In genomic region chr12:1984759-1985158, GRCh38 we compare ENCODE assay signal across 17 cellular contexts. TPM values are rescaled to one million over a fixed set of nuclear protein-coding genes. Genes with fewer than 3 reads are reported as not detected.
DNase-seq lines count a peak whose midpoint lies in the region; ATAC-seq, FAIRE-seq and TF ChIP-seq lines count a peak whose summit lies in the region.
"Had no signal": no experiment of that assay in that cellular context is flagged by ENCODE, and none has a peak within 500 bp of the region (broad histone marks: within the 10 kb centered on the region; RNA-seq: fewer than 3 reads in every experiment).

No MANE protein-coding gene starts in this region.

- H3K4me1 ChIP-seq in HepG2 (ENCODE audit: insufficient read depth, low read length) = no peaks in the 10 kb centered on the region
- no peaks in the 10 kb centered on the region for H3K4me1 ChIP-seq in right lobe of liver
- H3K4me1 ChIP-seq in adipocyte (ENCODE audit: control insufficient read depth, insufficient read depth, low read length) = no peaks in the 10 kb centered on the region
- H3K4me1 ChIP-seq: BLaER1 had no signal

- in situ Hi-C loops in HepG2 (cut with HindIII; ENCODE audit: extremely low pct_ligation_motif_present, low pct_unique_long_range_greater_than_20kb) = no loop called here

- H3K79me2 ChIP-seq in HepG2 (ENCODE audit: insufficient read depth, low read length) = no peaks in the 10 kb centered on the region

- CTCF ChIA-PET in HepG2 (lab: Yijun Ruan, JAX; ENCODE audit: low intra/inter-chr PET ratio, low total read pairs) = no interaction called here

- TF ChIP-seq POLR2A in HepG2 (IDR thresholded peaks at IDR 0.05; ENCODE audit: insufficient read depth in 1 of 2, low read depth in 2 of 2, low read length in 2 of 2) (no peak), right lobe of liver (IDR thresholded peaks at IDR 0.05) (no peak)

- H3K9me3 ChIP-seq in HepG2 (ENCODE audit: low read length) = peaks cover 11% of the 10 kb centered on the region
- no peaks in the 10 kb centered on the region for H3K9me3 ChIP-seq in right lobe of liver
- H3K9me3 ChIP-seq in adipocyte (ENCODE audit: control insufficient read depth, low read length) = peaks cover 40% of the 10 kb centered on the region

- H3K9ac ChIP-seq in HepG2 (ENCODE audit: insufficient read depth, low read depth, low read length) (no peak overlapping the region), adipocyte (ENCODE audit: low read length) (no peak overlapping the region)
- H3K9ac ChIP-seq: BLaER1 had no signal

- H3K27ac ChIP-seq in HepG2 (ENCODE audit: extremely low read length, insufficient read depth, low read length) (no peak overlapping the region), right lobe of liver (no peak overlapping the region)
- H3K27ac ChIP-seq: 22Rv1, BLaER1, HL-60 had no signal

- TF ChIP-seq CTCF in HepG2 (CRISPR knock-in tag; IDR thresholded peaks at IDR 0.05) (no peak), right lobe of liver (IDR thresholded peaks at IDR 0.05) (no peak)

- TF ChIP-seq RAD21 in HepG2 (CRISPR knock-in tag; IDR thresholded peaks at IDR 0.05) = no peak

- POLR2A ChIA-PET in HepG2 (lab: Yijun Ruan, JAX) = no interaction called here

- H3K4me3 ChIP-seq in HepG2 (replicated peaks in 1 of 3; ENCODE audit: insufficient read depth in 1 of 3, low read depth in 2 of 3, low read length in 3 of 3) = no peak overlapping the region
- no peak overlapping the region for H3K4me3 ChIP-seq in right lobe of liver
- H3K4me3 ChIP-seq in adipocyte (ENCODE audit: low read length) = peak overlapping the region; percentile 55
- H3K4me3 ChIP-seq: BLaER1 had no signal

- H3K27me3 ChIP-seq in HepG2 (ENCODE audit: control insufficient read depth in 1 of 2, insufficient read depth in 2 of 2, low read length in 2 of 2) = no peaks in the 10 kb centered on the region
- no peaks in the 10 kb centered on the region for H3K27me3 ChIP-seq in right lobe of liver
- no peaks in the 10 kb centered on the region for H3K27me3 ChIP-seq in adipocyte (replicated peaks; ENCODE audit: control insufficient read depth, insufficient read depth, low read length)
- H3K27me3 ChIP-seq: BLaER1 had no signal

- intact Hi-C loops in HepG2 (cut with micrococcal nuclease; ENCODE audit: unreplicated experiment) = no loop called here
- intact Hi-C loops in right lobe of liver (cut with DNase I) = no loop called here
- intact Hi-C loops in posterior cingulate gyrus (cut with DNase I) = no loop called here

- TF ChIP-seq EP300 in HepG2 (IDR thresholded peaks at IDR 0.05; ENCODE audit: low read depth in 2 of 2, low read length in 2 of 2) (no peak), HepG2 (CRISPR knock-in tag; IDR thresholded peaks at IDR 0.05; ENCODE audit: borderline replicate concordance) (no peak)

- BruUV-seq in HepG2 (replicated peaks; lab: Mats Ljungman, UMichigan) = no TSS peak

- ATAC-seq in HepG2 = no peak
- no peak for ATAC-seq in right lobe of liver
- no peak for ATAC-seq in GM19467 (IDR thresholded peaks at IDR 0.05; ENCODE audit: unreplicated experiment)

- no peak overlapping the region for H2AFZ ChIP-seq in HepG2 (ENCODE audit: low read length)

- no peaks in the 10 kb centered on the region for H4K20me1 ChIP-seq in HepG2 (ENCODE audit: insufficient read depth, low read length)
- H4K20me1 ChIP-seq: BLaER1 had no signal

- no peak for FAIRE-seq in HepG2 (lab: Jason Lieb, UNC)
- FAIRE-seq: GM12892 had no signal

- DNase-seq in DMS53 (lab: John Stamatoyannopoulos, UW) (peak; percentile 13), DMS53 treated with DMSO at 0.1 percent for 48 hours (lab: John Stamatoyannopoulos, UW; ENCODE audit: unreplicated experiment) (no peak), HepG2 (ENCODE audit: low spot score) (no peak), right lobe of liver (no peak), adipocyte (ENCODE audit: low read depth) (no peak), posterior cingulate gyrus (no peak)
- DNase-seq in activated naive CD4-positive, alpha-beta T cell (lab: John Stamatoyannopoulos, UW) = no peak
- DNase-seq: AML-193; CD8-positive, alpha-beta memory T cell; DMS79; GOT3; HCEC 1CT had no signal

- H3K4me2 ChIP-seq in HepG2 (ENCODE audit: low read depth, low read length) = no peak overlapping the region
- H3K4me2 ChIP-seq: BLaER1 had no signal

- H3K36me3 ChIP-seq in HepG2 (replicated peaks in 1 of 2; ENCODE audit: control insufficient read depth in 1 of 2, insufficient read depth in 2 of 2, low read length in 2 of 2) (peaks cover 2 to 21% of the 10 kb centered on the region in 2 experiments; a peak in 4 of 5 replicates), right lobe of liver (no peaks in the 10 kb centered on the region), adipocyte (ENCODE audit: control insufficient read depth, insufficient read depth, low read length, severe bottlenecking) (peaks cover 58% of the 10 kb centered on the region)

TF ChIP-seq in HepG2, 621 proteins besides CTCF, POLR2A, EP300 and RAD21:
- peak; percentile 99 for TF ChIP-seq ZNF317 (CRISPR knock-in tag; IDR thresholded peaks at IDR 0.05)
- TF ChIP-seq BORCS8-MEF2B (CRISPR knock-in tag; IDR thresholded peaks at IDR 0.05) = no peak

RNA-seq across cellular contexts. Expression of gene DCP1B, which starts 19.5 kb away (rescaled TPM):
- total RNA-seq in HepG2 (2016; rRNA removed; fragmentation: Illumina TruSeq; extraction: Trizol) (11.4 and 12.4 TPM in 2 replicates), right lobe of liver (1 to 10 TPM; 4.1 to 7.6 (median 6.0) TPM)
- 3.3 and 4.0 TPM in 2 replicates for total RNA-seq in HepG2 (2016; cell fraction: cytosol; rRNA removed; fragmentation: Illumina TruSeq; extraction: Trizol; ENCODE audit: low read depth)
- total RNA-seq in HepG2 (2016; cell fraction: insoluble cytoplasmic fraction; rRNA removed; fragmentation: Illumina TruSeq; extraction: Trizol) = 9.6 and 11.0 TPM in 2 replicates
- 7.1 and 7.7 TPM in 2 replicates for total RNA-seq in HepG2 (2016; cell fraction: membrane; rRNA removed; fragmentation: Illumina TruSeq; extraction: Trizol)
- total RNA-seq in HepG2 (2016; cell fraction: nucleus; rRNA removed; fragmentation: Illumina TruSeq; extraction: Trizol) = 10.9 and 11.0 TPM in 2 replicates
- polyA plus RNA-seq in HepG2 (2011; rRNA removed) = 25.3 and 27.2 TPM in 2 replicates
- 20.2 and 21.1 TPM in 2 replicates for polyA plus RNA-seq in HepG2 (2011; cell fraction: cytosol; rRNA removed)
- 14.4 and 15.0 TPM in 2 replicates for polyA plus RNA-seq in HepG2 (2011; cell fraction: nucleus; rRNA removed)
- polyA plus RNA-seq in HepG2 (2012) = 10.1 and 10.6 TPM in 2 replicates
- polyA plus RNA-seq in HepG2 (2016; cell fraction: cytosol; fragmentation: Illumina TruSeq; extraction: Trizol; ENCODE audit: low read depth) = 2.5 and 2.6 TPM in 2 replicates
- 17.4 and 17.9 TPM in 2 replicates for polyA plus RNA-seq in HepG2 (2016; cell fraction: insoluble cytoplasmic fraction; fragmentation: Illumina TruSeq; extraction: Trizol; ENCODE audit: low read depth)
- 4.7 and 4.9 TPM in 2 replicates for polyA plus RNA-seq in HepG2 (2016; cell fraction: membrane; fragmentation: Illumina TruSeq; extraction: Trizol; ENCODE audit: low read depth)
- polyA plus RNA-seq in HepG2 (2016; cell fraction: nucleus; fragmentation: Illumina TruSeq; extraction: Trizol; ENCODE audit: insufficient read depth, low read depth) = 16.0 and 16.8 TPM in 2 replicates
- polyA minus RNA-seq in HepG2 (2011; rRNA and poly(A)+ RNA removed; ENCODE audit: low replicate concordance) = 7.5 and 22.8 TPM in 2 replicates
- polyA minus RNA-seq in HepG2 (2011; cell fraction: cytosol; rRNA and poly(A)+ RNA removed) = 8.2 and 8.5 TPM in 2 replicates
- polyA minus RNA-seq in HepG2 (2011; cell fraction: nucleus; rRNA and poly(A)+ RNA removed) = 29.7 and 35.1 TPM in 2 replicates
